Comparison of ENCODE assay signal across 31 cellular contexts in genomic region chr16:83439412-83439811, GRCh38.
"Had no signal": no experiment of that assay in that cellular context is flagged by ENCODE, and none has a peak within 500 bp of the region (broad histone marks: within the 10 kb centered on the region; RNA-seq: fewer than 3 reads in every experiment).

No MANE protein-coding gene starts in this region.

- H3K4me1 Mint-ChIP-seq: naive thymus-derived CD8-positive, alpha-beta T cell; nephron progenitor cell; neural crest cell; stimulated activated memory B cell treated with anti-CD40 and anti-IgM and Interleukin-4, amounts not matched to agents 10 μg/mL and 1 μg/mL and 100 μg/mL, for 72 hours; stimulated activated naive CD8-positive, alpha-beta T cell treated with anti-CD3 and anti-CD28 coated beads, Interleukin-15, amount 100 ng/mL, for 72 hours had no signal

- H3K4me3 Mint-ChIP-seq: naive thymus-derived CD8-positive, alpha-beta T cell; natural killer cell treated with Interleukin-12 subunit alpha and Interleukin-12 subunit beta and Interleukin-15 and Interleukin-18, amount 100 ng/mL, for 72 hours; nephron progenitor cell; neural crest cell; stimulated activated memory B cell treated with anti-CD40 and anti-IgM and Interleukin-4, amounts not matched to agents 10 μg/mL and 1 μg/mL and 100 μg/mL, for 72 hours; stimulated activated naive CD8-positive, alpha-beta T cell treated with anti-CD3 and anti-CD28 coated beads, Interleukin-15, amount 100 ng/mL, for 72 hours; type B pancreatic cell had no signal

- H3K27ac Mint-ChIP-seq: naive thymus-derived CD8-positive, alpha-beta T cell; natural killer cell treated with Interleukin-12 subunit alpha and Interleukin-12 subunit beta and Interleukin-15 and Interleukin-18, amount 100 ng/mL, for 72 hours; nephron progenitor cell; progenitor cell of endocrine pancreas; stimulated activated memory B cell treated with anti-CD40 and anti-IgM and Interleukin-4, amounts not matched to agents 10 μg/mL and 1 μg/mL and 100 μg/mL, for 72 hours; stimulated activated naive CD8-positive, alpha-beta T cell treated with anti-CD3 and anti-CD28 coated beads, Interleukin-15, amount 100 ng/mL, for 72 hours; type B pancreatic cell had no signal

- H3K4me3 ChIP-seq: ovary, psoas muscle, right lobe of liver, sigmoid colon, suprapubic skin, testis, tibial artery, transverse colon, upper lobe of right lung, uterus had no signal

- H3K9me3 Mint-ChIP-seq: natural killer cell treated with Interleukin-12 subunit alpha and Interleukin-12 subunit beta and Interleukin-15 and Interleukin-18, amount 100 ng/mL, for 72 hours; nephron progenitor cell; neural crest cell; stimulated activated memory B cell treated with anti-CD40 and anti-IgM and Interleukin-4, amounts not matched to agents 10 μg/mL and 1 μg/mL and 100 μg/mL, for 72 hours; type B pancreatic cell had no signal

- H3K36me3 ChIP-seq: neutrophil, ovary, right lobe of liver, sigmoid colon, suprapubic skin, tibial artery, transverse colon, upper lobe of right lung, uterus had no signal

- ATAC-seq: naive thymus-derived CD8-positive, alpha-beta T cell; natural killer cell treated with Interleukin-12 subunit alpha and Interleukin-12 subunit beta and Interleukin-15 and Interleukin-18, amount 100 ng/mL, for 72 hours; psoas muscle; right cardiac atrium; right lobe of liver; stimulated activated memory B cell treated with anti-CD40 and anti-IgM and Interleukin-4, amounts not matched to agents 10 μg/mL and 1 μg/mL and 100 μg/mL, for 72 hours; stimulated activated naive CD8-positive, alpha-beta T cell treated with anti-CD3 and anti-CD28 coated beads, Interleukin-15, amount 100 ng/mL, for 72 hours; stimulated activated naive CD8-positive, alpha-beta T cell treated with anti-CD3 and anti-CD28 coated beads, Interleukin-15, Interleukin-2, amounts not matched to agents 100 U/mL and 50 U/mL, for 24 hours; upper lobe of right lung had no signal

- H3K27me3 ChIP-seq: neutrophil, ovary, right lobe of liver, sigmoid colon, suprapubic skin, testis, tibial artery, transverse colon, upper lobe of right lung, uterus had no signal

- H3K36me3 Mint-ChIP-seq: naive thymus-derived CD8-positive, alpha-beta T cell; natural killer cell treated with Interleukin-12 subunit alpha and Interleukin-12 subunit beta and Interleukin-15 and Interleukin-18, amount 100 ng/mL, for 72 hours; stimulated activated memory B cell treated with anti-CD40 and anti-IgM and Interleukin-4, amounts not matched to agents 10 μg/mL and 1 μg/mL and 100 μg/mL, for 72 hours; type B pancreatic cell had no signal

- H3K27ac ChIP-seq: neutrophil, ovary, parathyroid adenoma, psoas muscle, right lobe of liver, sigmoid colon, suprapubic skin, testis, tibial artery, transverse colon, upper lobe of right lung, uterus had no signal

- H3K9me3 ChIP-seq: neutrophil, ovary, psoas muscle, right lobe of liver, sigmoid colon, suprapubic skin, testis, tibial artery, transverse colon, upper lobe of right lung, uterus had no signal

- H3K4me1 ChIP-seq: parathyroid adenoma, right lobe of liver, sigmoid colon, suprapubic skin, testis, transverse colon, upper lobe of right lung, uterus had no signal

- DNase-seq: naive thymus-derived CD8-positive, alpha-beta T cell; nephron progenitor cell; nucleus accumbens; ovary; posterior cingulate gyrus; psoas muscle; right cardiac atrium; right lobe of liver; sigmoid colon; small intestine; stimulated activated CD4-positive, alpha-beta T cell treated with anti-CD3 and anti-CD28 coated beads, Interleukin-15, amount 100 ng/mL, for 24 hours; stimulated activated CD4-positive, alpha-beta T cell treated with anti-CD3 and anti-CD28 coated beads, Interleukin-2, amount 100 ng/mL, for 24 hours; stimulated activated CD4-positive, alpha-beta T cell treated with anti-CD3 and anti-CD28 coated beads, Interleukin-2, amount 100 ng/mL, for 48 hours; stimulated activated CD4-positive, alpha-beta T cell treated with anti-CD3 and anti-CD28 coated beads, Interleukin-4, amount 100 ng/mL, for 24 hours; stimulated activated naive CD4-positive, alpha-beta T cell; stimulated activated naive CD8-positive, alpha-beta T cell treated with anti-CD3 and anti-CD28 coated beads, Interleukin-15, amount 100 ng/mL, for 72 hours; stimulated activated naive CD8-positive, alpha-beta T cell treated with anti-CD3 and anti-CD28 coated beads, Interleukin-15, Interleukin-2, amounts not matched to agents 100 U/mL and 50 U/mL, for 24 hours; substantia nigra; testis; tibial artery; transverse colon; upper lobe of right lung; uterus had no signal
